ENCODE assay signal across 8 cellular contexts in genomic region chr17:8188408-8188839, GRCh38. TPM values are rescaled to one million over a fixed set of nuclear protein-coding genes. Genes with fewer than 3 reads are reported as not detected.
DNase-seq lines count a peak whose midpoint lies in the region; ATAC-seq and TF ChIP-seq lines count a peak whose summit lies in the region.

No MANE protein-coding gene starts in this region.

- H3K4me3 ChIP-seq in MM.1S (ENCODE audit: low read length) (peak overlapping the region; percentile 86), endocrine pancreas (ENCODE audit: control insufficient read depth, insufficient read depth, low read length) (peak overlapping the region; percentile 58), osteoblast (ENCODE audit: insufficient read depth, low read length) (peak overlapping the region; percentile 93)

- H3K27me3 ChIP-seq in MM.1S (replicated peaks; ENCODE audit: insufficient read depth, low read length) (no peaks in the 10 kb centered on the region), endocrine pancreas (ENCODE audit: control insufficient read depth, insufficient read depth, low read length) (no peaks in the 10 kb centered on the region), osteoblast (ENCODE audit: insufficient read depth, low read length) (no peaks in the 10 kb centered on the region)

- H2AFZ ChIP-seq in MM.1S (ENCODE audit: low read length) (no peak overlapping the region; the same call in 1 of the 2 replicates), osteoblast (ENCODE audit: low read length) (no peak overlapping the region)

- DNase-seq in COLO668 (lab: John Stamatoyannopoulos, UW; ENCODE audit: unreplicated experiment) (peak; percentile 10), MM.1S (no peak), osteoblast (ENCODE audit: insufficient read length, low spot score, missing footprints) (no peak), CD1c-positive myeloid dendritic cell (ENCODE audit: extremely low spot score) (no peak)

- H3K4me2 ChIP-seq in MM.1S (ENCODE audit: low read depth, low read length) (peak overlapping the region; percentile 89), osteoblast (ENCODE audit: insufficient read depth, low read length) (peak overlapping the region; percentile 75)

- H3K9me3 ChIP-seq in MM.1S (replicated peaks; ENCODE audit: insufficient read depth, low read length) (no peaks in the 10 kb centered on the region), endocrine pancreas (ENCODE audit: control insufficient read depth, low read length) (no peaks in the 10 kb centered on the region), osteoblast (ENCODE audit: low read depth, low read length) (no peaks in the 10 kb centered on the region)

- H3F3A ChIP-seq in MM.1S (ENCODE audit: insufficient read depth, low read length): peaks cover 50% of the 10 kb centered on the region

- H3K27ac ChIP-seq in MM.1S (ENCODE audit: low read length) (peak overlapping the region; percentile 84; the same call in 1 of the 2 replicates), osteoblast (ENCODE audit: low read depth, low read length) (peak overlapping the region; percentile 74)

- H4K20me1 ChIP-seq in MM.1S (ENCODE audit: insufficient read depth, low read length) (no peaks in the 10 kb centered on the region), osteoblast (ENCODE audit: insufficient read depth, low read length) (peaks cover 17% of the 10 kb centered on the region)

- H3K79me2 ChIP-seq in MM.1S (ENCODE audit: low read length): peaks cover 17% of the 10 kb centered on the region
- peaks cover 17% of the 10 kb centered on the region for H3K79me2 ChIP-seq in osteoblast (ENCODE audit: insufficient read depth, low read length)

- H3K36me3 ChIP-seq in MM.1S (replicated peaks; ENCODE audit: insufficient read depth, low read length) (no peaks in the 10 kb centered on the region), endocrine pancreas (ENCODE audit: control insufficient read depth, insufficient read depth, low read length) (no peaks in the 10 kb centered on the region), osteoblast (ENCODE audit: insufficient read depth, low read length) (no peaks in the 10 kb centered on the region)

- ATAC-seq in GM19467 (IDR thresholded peaks at IDR 0.05; ENCODE audit: unreplicated experiment) (no peak), HG03175 (IDR thresholded peaks at IDR 0.05; ENCODE audit: unreplicated experiment) (no peak), GM19397 (IDR thresholded peaks at IDR 0.05; ENCODE audit: unreplicated experiment) (no peak)

- H3K9me2 ChIP-seq in MM.1S (replicated peaks; ENCODE audit: insufficient read depth, low read length): no peaks in the 10 kb centered on the region

- H3K9ac ChIP-seq in MM.1S (ENCODE audit: low read length) (peak overlapping the region; percentile 85), endocrine pancreas (ENCODE audit: control insufficient read depth, insufficient read depth, low read length) (no peak overlapping the region)

- peaks cover 27% of the 10 kb centered on the region for H3K4me1 ChIP-seq in MM.1S (ENCODE audit: low read length)
- no peaks in the 10 kb centered on the region for H3K4me1 ChIP-seq in endocrine pancreas (ENCODE audit: control insufficient read depth, insufficient read depth, low read length)
- peaks cover 41% of the 10 kb centered on the region for H3K4me1 ChIP-seq in osteoblast (ENCODE audit: insufficient read depth, low read length)

- TF ChIP-seq CTCF in MM.1S (IDR thresholded peaks at IDR 0.05; ENCODE audit: low read length): no peak
- TF ChIP-seq CTCF in osteoblast (IDR thresholded peaks at IDR 0.05; ENCODE audit: extremely low read depth, low read depth, low read length): no peak

RNA-seq across cellular contexts. Expression of gene BORCS6, which starts 1.6 kb away (rescaled TPM):
- 9.4 and 11.5 TPM in 2 replicates for total RNA-seq in osteoblast

RNA-seq across cellular contexts. Expression of gene TMEM107, which starts 12.2 kb away (rescaled TPM):
- total RNA-seq in osteoblast: 8.3 and 8.8 TPM in 2 replicates

RNA-seq across cellular contexts. Expression of gene AURKB, which starts 22.0 kb away (rescaled TPM):
- 3.6 and 4.7 TPM in 2 replicates for total RNA-seq in osteoblast

RNA-seq across cellular contexts. Expression of gene VAMP2, which starts 25.7 kb away (rescaled TPM):
- 5.3 and 5.4 TPM in 2 replicates for total RNA-seq in osteoblast

RNA-seq across cellular contexts. Expression of gene PER1, which starts 36.2 kb away (rescaled TPM):
- 11.2 and 16.6 TPM in 2 replicates for total RNA-seq in osteoblast
